In genomic region chr4:26858947-26859401, GRCh38 we compare ENCODE assay signal across 8 cellular contexts. TPM values are rescaled to one million over a fixed set of nuclear protein-coding genes. Genes with fewer than 3 reads are reported as not detected.
DNase-seq lines count a peak whose midpoint lies in the region; ATAC-seq and TF ChIP-seq lines count a peak whose summit lies in the region.

No MANE protein-coding gene starts in this region.

- no peaks in the 10 kb centered on the region for H3K9me3 ChIP-seq in T-helper 17 cell (ENCODE audit: control insufficient read depth, low read length, poor library complexity, severe bottlenecking)
- no peaks in the 10 kb centered on the region for H3K9me3 ChIP-seq in suprapubic skin

- H3K36me3 ChIP-seq in suprapubic skin = no peaks in the 10 kb centered on the region
- H3K36me3 ChIP-seq in mesendoderm (ENCODE audit: control insufficient read depth, insufficient read depth, low read length) = no peaks in the 10 kb centered on the region

- DNase-seq in activated T-cell treated with anti-CD3 and anti-CD28 coated beads, Interleukin-2, amount 50 U/mL, for 4 hours = no peak
- DNase-seq in activated T-cell treated with anti-CD3 and anti-CD28 coated beads, Interleukin-2, amount 50 U/mL, for 1 hour = no peak
- DNase-seq in T-helper 17 cell (no peak), glutamatergic neuron (no peak), suprapubic skin (ENCODE audit: low spot score in 2 of 2) (no peak), OCI-M2 (lab: John Stamatoyannopoulos, UW; ENCODE audit: unreplicated experiment) (no peak), mesendoderm (no peak)

- WGBS in suprapubic skin = 48% methylated on average over 3 of the region's 3 CpGs
- WGBS in mesendoderm (ENCODE audit: extremely low coverage, insufficient coverage, low lambda C conversion rate) = no CpG with 5 or more reads among the region's 3 CpGs

- peak overlapping the region; percentile 98 for H3K27ac ChIP-seq in suprapubic skin
- no peak overlapping the region for H3K27ac ChIP-seq in mesendoderm (ENCODE audit: low read depth, low read length)

- H3K27me3 ChIP-seq in suprapubic skin (no peaks in the 10 kb centered on the region), mesendoderm (ENCODE audit: insufficient read depth, low read length, poor library complexity) (no peaks in the 10 kb centered on the region)

- H2BK120ac ChIP-seq in mesendoderm (ENCODE audit: low read depth, low read length) = no peak overlapping the region

- H4K8ac ChIP-seq in mesendoderm (ENCODE audit: low read depth, low read length) = no peak overlapping the region

- no peak for TF ChIP-seq EP300 in suprapubic skin (IDR thresholded peaks at IDR 0.05)

- peak overlapping the region; percentile 90 for H3K4me3 Mint-ChIP-seq in activated T-cell treated with anti-CD3 and anti-CD28 coated beads, Interleukin-2, amount 50 U/mL, for 4 hours
- H3K4me3 Mint-ChIP-seq in T-helper 17 cell (peak overlapping the region; percentile 98), glutamatergic neuron (ENCODE audit: unreplicated experiment) (peak overlapping the region; percentile 97)

- H3K27ac Mint-ChIP-seq in T-helper 17 cell (peak overlapping the region; percentile 98), glutamatergic neuron (ENCODE audit: unreplicated experiment) (no peak overlapping the region)

- no peak overlapping the region for H3K4me2 ChIP-seq in mesendoderm (ENCODE audit: low read length)

- no peak overlapping the region for H4K5ac ChIP-seq in mesendoderm (ENCODE audit: low read length)

- TF ChIP-seq CTCF in glutamatergic neuron (IDR thresholded peaks at IDR 0.05; ENCODE audit: partially characterized antibody, unreplicated experiment) (no peak), suprapubic skin (IDR thresholded peaks at IDR 0.05) (no peak)

- H2AK5ac ChIP-seq in mesendoderm (ENCODE audit: low read length) = no peak overlapping the region

- H2BK5ac ChIP-seq in mesendoderm (ENCODE audit: low read length) = no peak overlapping the region

- no peak for TF ChIP-seq POLR2A in suprapubic skin (IDR thresholded peaks at IDR 0.05)

- H3K9ac ChIP-seq in mesendoderm (ENCODE audit: low read length) = no peak overlapping the region

- H3K4me1 ChIP-seq in suprapubic skin = peaks cover 50% of the 10 kb centered on the region
- peaks cover 9% of the 10 kb centered on the region for H3K4me1 ChIP-seq in mesendoderm (ENCODE audit: control insufficient read depth, low read depth, low read length)

- H3K79me1 ChIP-seq in mesendoderm (ENCODE audit: low read length) = no peaks in the 10 kb centered on the region

- H3K4me3 ChIP-seq in suprapubic skin = peak overlapping the region; percentile 98
- no peak overlapping the region for H3K4me3 ChIP-seq in mesendoderm (ENCODE audit: low read length)

- H3K79me2 ChIP-seq in mesendoderm (ENCODE audit: control insufficient read depth, insufficient read depth, low read length) = peaks cover 8% of the 10 kb centered on the region

- H2BK15ac ChIP-seq in mesendoderm (replicated peaks; ENCODE audit: low read depth) = no peak overlapping the region

- H3K4ac ChIP-seq in mesendoderm (ENCODE audit: low read depth, low read length) = no peak overlapping the region

- H3K18ac ChIP-seq in mesendoderm (ENCODE audit: low read length) = no peak overlapping the region

- H3K36me3 Mint-ChIP-seq in activated T-cell treated with anti-CD3 and anti-CD28 coated beads, Interleukin-2, amount 50 U/mL, for 4 hours (ENCODE audit: insufficient read depth) = no peaks in the 10 kb centered on the region
- H3K36me3 Mint-ChIP-seq in T-helper 17 cell (ENCODE audit: low read depth) (peaks cover 9% of the 10 kb centered on the region), glutamatergic neuron (ENCODE audit: unreplicated experiment) (no peaks in the 10 kb centered on the region)

- H3K27me3 Mint-ChIP-seq in activated T-cell treated with anti-CD3 and anti-CD28 coated beads, Interleukin-2, amount 50 U/mL, for 4 hours (ENCODE audit: low read depth) = no peaks in the 10 kb centered on the region
- H3K27me3 Mint-ChIP-seq in T-helper 17 cell = no peaks in the 10 kb centered on the region
- H3K27me3 Mint-ChIP-seq in glutamatergic neuron (ENCODE audit: unreplicated experiment) = peaks cover 10% of the 10 kb centered on the region

- H3K56ac ChIP-seq in mesendoderm (ENCODE audit: low read length) = no peak overlapping the region

- H3K9me3 Mint-ChIP-seq in activated T-cell treated with anti-CD3 and anti-CD28 coated beads, Interleukin-2, amount 50 U/mL, for 4 hours = no peaks in the 10 kb centered on the region
- H3K9me3 Mint-ChIP-seq in glutamatergic neuron (ENCODE audit: unreplicated experiment) = peaks cover 17% of the 10 kb centered on the region

- no peak overlapping the region for H3K23ac ChIP-seq in mesendoderm (ENCODE audit: low read length)

- no peak for ATAC-seq in activated T-cell treated with anti-CD3 and anti-CD28 coated beads, Interleukin-2, amount 50 U/mL, for 4 hours
- ATAC-seq in T-helper 17 cell = no peak
- ATAC-seq in GM18867 (IDR thresholded peaks at IDR 0.05; ENCODE audit: unreplicated experiment) = no peak

- H3K4me1 Mint-ChIP-seq in activated T-cell treated with anti-CD3 and anti-CD28 coated beads, Interleukin-2, amount 50 U/mL, for 4 hours (ENCODE audit: low read depth) = peaks cover 44% of the 10 kb centered on the region
- H3K4me1 Mint-ChIP-seq in T-helper 17 cell (peaks cover 48% of the 10 kb centered on the region), glutamatergic neuron (ENCODE audit: low read depth, unreplicated experiment) (peaks cover 44% of the 10 kb centered on the region)

RNA-seq across cellular contexts. Expression of gene STIM2, which starts 1.7 kb away (rescaled TPM):
- total RNA-seq in activated T-cell treated with anti-CD3 and anti-CD28 coated beads, Interleukin-2, amount 50 U/mL, for 4 hours = 10 to 100 TPM; 26.9 to 30.7 (median 29.8) TPM
- total RNA-seq in T-helper 17 cell = 10 to 100 TPM; 70.1 to 73.4 TPM
- total RNA-seq in glutamatergic neuron (ENCODE audit: unreplicated experiment) = 28.2 TPM
- 10 to 100 TPM; 20.2 to 37.3 (median 27.5) TPM for total RNA-seq in suprapubic skin
- 23.9 TPM for polyA plus RNA-seq in mesendoderm (2013, experiment 1 of 2)
- 22.4 TPM for polyA plus RNA-seq in mesendoderm (2013, experiment 2 of 2)
